In the genomic region with DNA sequence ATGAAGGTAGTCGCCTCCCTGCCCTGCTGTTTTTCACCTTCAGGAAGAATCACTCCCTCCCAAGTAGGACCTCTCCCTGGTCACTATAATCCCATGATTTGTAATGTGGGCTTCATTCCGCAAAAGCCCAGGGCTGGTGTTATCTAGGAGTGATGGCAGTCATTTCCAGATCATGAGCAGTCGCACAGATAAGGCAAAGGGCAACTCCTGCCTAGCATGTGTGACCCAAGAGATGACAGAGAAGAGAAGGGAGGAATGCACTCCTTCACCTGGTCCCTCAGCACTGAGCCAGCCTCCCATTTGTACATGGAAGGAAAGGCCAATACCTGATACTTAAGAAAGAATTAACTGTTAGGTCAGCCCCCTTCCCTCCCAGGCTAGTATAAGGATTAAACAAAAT, we compare ENCODE assay signal across 24 cellular contexts.
"Had no signal": no experiment of that assay in that cellular context is flagged by ENCODE, and none has a peak within 500 bp of the region (broad histone marks: within the 10 kb centered on the region; RNA-seq: fewer than 3 reads in every experiment).

No MANE protein-coding gene starts in this region.

- FAIRE-seq: astrocyte, bronchial epithelial cell, endothelial cell of umbilical vein, islet of Langerhans had no signal

- DNase-seq: activated CD4-positive, alpha-beta T cell treated with anti-CD3 and anti-CD28 coated beads for 1 hour; activated CD8-positive, alpha-beta memory T cell treated with anti-CD3 and anti-CD28 coated beads for 24 hours; activated CD8-positive, alpha-beta memory T cell treated with anti-CD3 and anti-CD28 coated beads, Interleukin-2, amount 50 U/mL, for 48 hours; activated effector memory CD4-positive, alpha-beta T cell treated with anti-CD3 and anti-CD28 coated beads, Interleukin-2, amount 50 U/mL, for 16 hours; activated T-cell treated with anti-CD3 and anti-CD28 coated beads, Interleukin-2, amount 50 U/mL, for 48 hours; adrenal gland; effector CD8-positive, alpha-beta T cell; hippocampal formation; mucosa of descending colon; naive thymus-derived CD8-positive, alpha-beta T cell; ovary; spleen; stimulated activated CD8-positive, alpha-beta memory T cell treated with anti-CD3 and anti-CD28 coated beads, Interleukin-4, amount 100 ng/mL, for 48 hours; stimulated activated naive CD4-positive, alpha-beta T cell; SW 1271; T-helper 2 cell; WERI-Rb-1 had no signal

- H3K27me3 ChIP-seq: adrenal gland, ovary, spleen, tibial nerve had no signal

- ATAC-seq: activated naive CD4-positive, alpha-beta T cell treated with anti-CD3 and anti-CD28 coated beads, Interleukin-2, amount 50 U/mL, for 72 hours; left lobe of liver; mucosa of descending colon; naive thymus-derived CD8-positive, alpha-beta T cell had no signal

- H3K4me3 ChIP-seq: adrenal gland, mucosa of descending colon, ovary, spleen, tibial nerve had no signal

- H3K9me3 ChIP-seq: adrenal gland, mucosa of descending colon, ovary, spleen, tibial nerve had no signal

- H3K27ac ChIP-seq: adrenal gland, ovary, spleen, tibial nerve, WERI-Rb-1 had no signal

- H3K36me3 ChIP-seq: adrenal gland, ovary, spleen, tibial nerve, WERI-Rb-1 had no signal
